Comparison of ENCODE assay signal across 1 cellular context in genomic region chr18:9742588-9743131, GRCh38.
TF ChIP-seq lines count a peak whose summit lies in the region.

No MANE protein-coding gene starts in this region.

TF ChIP-seq in K562, 482 proteins besides CTCF, POLR2A, EP300 and RAD21 (continued from another document):
- no peak for TF ChIP-seq GMEB1 (CRISPR knock-in tag; IDR thresholded peaks at IDR 0.05)
- peak; percentile 64; the same call in 1 of the 2 replicates for TF ChIP-seq TCF7L2 (IDR thresholded peaks at IDR 0.05; ENCODE audit: low read depth, low read length)
- TF ChIP-seq BRD4 (IDR thresholded peaks at IDR 0.05), result 0 out of 2 replicates have a peak, but pooled peaks have one; percentile 34
- no peak for TF ChIP-seq NCOA6 (IDR thresholded peaks at IDR 0.05)
- TF ChIP-seq ATF7 (IDR thresholded peaks at IDR 0.05), result peak; percentile 84
- TF ChIP-seq BMI1 (IDR thresholded peaks at IDR 0.05; ENCODE audit: low read length), result no peak
TF ChIP-seq in K562: peak in this region for 19.
